Comparison of ENCODE assay signal across 10 cellular contexts in genomic region chr5:171927345-171927941, GRCh38.
DNase-seq lines count a peak whose midpoint lies in the region; ATAC-seq and TF ChIP-seq lines count a peak whose summit lies in the region.
"Had no signal": no experiment of that assay in that cellular context is flagged by ENCODE, and none has a peak within 500 bp of the region (broad histone marks: within the 10 kb centered on the region; RNA-seq: fewer than 3 reads in every experiment).

No MANE protein-coding gene starts in this region.

- H2AFZ ChIP-seq in MM.1S (ENCODE audit: low read length) (no peak overlapping the region), osteoblast (ENCODE audit: low read length) (no peak overlapping the region)

- H3K27ac ChIP-seq in MM.1S (ENCODE audit: low read length) (no peak overlapping the region), osteoblast (ENCODE audit: low read depth, low read length) (no peak overlapping the region)

- peak overlapping the region; percentile 33 for H3K27ac Mint-ChIP-seq in central memory CD8-positive, alpha-beta T cell (ENCODE audit: low read depth)
- peak overlapping the region in 1 of 2 donors; percentile 77 for H3K27ac Mint-ChIP-seq in natural killer cell
- H3K27ac Mint-ChIP-seq: T-cell had no signal

- no peak overlapping the region for H3K4me3 Mint-ChIP-seq in central memory CD8-positive, alpha-beta T cell
- no peak overlapping the region for H3K4me3 Mint-ChIP-seq in natural killer cell
- H3K4me3 Mint-ChIP-seq: T-cell had no signal

- H3K9me2 ChIP-seq in MM.1S (replicated peaks; ENCODE audit: insufficient read depth, low read length): no peaks in the 10 kb centered on the region

- no peaks in the 10 kb centered on the region for H4K20me1 ChIP-seq in MM.1S (ENCODE audit: insufficient read depth, low read length)
- H4K20me1 ChIP-seq in osteoblast (ENCODE audit: insufficient read depth, low read length): peaks cover 74% of the 10 kb centered on the region

- H3K4me3 ChIP-seq in GM06990 (replicated peaks; ENCODE audit: low read depth, low read length) (no peak overlapping the region), MM.1S (ENCODE audit: low read length) (no peak overlapping the region), osteoblast (ENCODE audit: insufficient read depth, low read length) (no peak overlapping the region)

- no peak overlapping the region for H3K9ac ChIP-seq in MM.1S (ENCODE audit: low read length)

- H3K27me3 ChIP-seq in GM06990 (replicated peaks; ENCODE audit: control insufficient read depth, insufficient read depth, low read length): no peaks in the 10 kb centered on the region
- no peaks in the 10 kb centered on the region for H3K27me3 ChIP-seq in MM.1S (replicated peaks; ENCODE audit: insufficient read depth, low read length)
- no peaks in the 10 kb centered on the region for H3K27me3 ChIP-seq in osteoblast (ENCODE audit: insufficient read depth, low read length)

- H3K4me2 ChIP-seq in MM.1S (ENCODE audit: low read depth, low read length) (no peak overlapping the region), osteoblast (ENCODE audit: insufficient read depth, low read length) (no peak overlapping the region)

- H3K36me3 Mint-ChIP-seq in central memory CD8-positive, alpha-beta T cell (ENCODE audit: insufficient read depth): peaks cover 5% of the 10 kb centered on the region
- no peaks in the 10 kb centered on the region for H3K36me3 Mint-ChIP-seq in natural killer cell

- H3K9me3 ChIP-seq in MM.1S (replicated peaks; ENCODE audit: insufficient read depth, low read length) (no peaks in the 10 kb centered on the region), osteoblast (ENCODE audit: low read depth, low read length) (no peaks in the 10 kb centered on the region)

- DNase-seq in GM06990 (ENCODE audit: extremely low read depth, insufficient read length) (no peak), MM.1S (no peak), osteoblast (ENCODE audit: insufficient read length, low spot score, missing footprints) (no peak), natural killer cell (no peak)
- DNase-seq in central memory CD8-positive, alpha-beta T cell (ENCODE audit: low spot score in 2 of 2): no peak
- no peak for DNase-seq in effector CD8-positive, alpha-beta T cell (lab: John Stamatoyannopoulos, UW)
- DNase-seq: central memory CD4-positive, alpha-beta T cell; NCI-H446 treated with DMSO at 0.1 percent for 48 hours; T-cell had no signal

- TF ChIP-seq CTCF in GM06990 (IDR thresholded peaks at IDR 0.05; ENCODE audit: insufficient read depth, low read length, poor library complexity, severe bottlenecking) (peak; percentile 39), MM.1S (IDR thresholded peaks at IDR 0.05; ENCODE audit: low read length) (peak; percentile 34), osteoblast (IDR thresholded peaks at IDR 0.05; ENCODE audit: extremely low read depth, low read depth, low read length) (peak; percentile 59), natural killer cell (IDR thresholded peaks at IDR 0.05) (no peak)

- H3K36me3 ChIP-seq in GM06990 (ENCODE audit: control insufficient read depth, insufficient read depth, low read length) (no peaks in the 10 kb centered on the region), MM.1S (replicated peaks; ENCODE audit: insufficient read depth, low read length) (no peaks in the 10 kb centered on the region), osteoblast (ENCODE audit: insufficient read depth, low read length) (no peaks in the 10 kb centered on the region)

- peaks cover 55% of the 10 kb centered on the region for H3K4me1 Mint-ChIP-seq in central memory CD8-positive, alpha-beta T cell
- peaks cover 60 to 69% of the 10 kb centered on the region in 2 donors for H3K4me1 Mint-ChIP-seq in natural killer cell

- no peaks in the 10 kb centered on the region for H3F3A ChIP-seq in MM.1S (ENCODE audit: insufficient read depth, low read length)

- intact Hi-C loops in natural killer cell (cut with micrococcal nuclease): loop anchor here (5.0 kb wide), 1 partner anchor 35 kb away; no protein-coding TSS in a partner anchor

- H3K27me3 Mint-ChIP-seq in central memory CD8-positive, alpha-beta T cell: no peaks in the 10 kb centered on the region
- H3K27me3 Mint-ChIP-seq in natural killer cell (ENCODE audit: low read depth in 2 of 2): no peaks in the 10 kb centered on the region
- H3K27me3 Mint-ChIP-seq: T-cell had no signal

- no peaks in the 10 kb centered on the region for H3K9me3 Mint-ChIP-seq in central memory CD8-positive, alpha-beta T cell
- H3K9me3 Mint-ChIP-seq in natural killer cell: peaks cover 0 to 3% of the 10 kb centered on the region in 2 donors
- H3K9me3 Mint-ChIP-seq: T-cell had no signal

- no peaks in the 10 kb centered on the region for H3K4me1 ChIP-seq in MM.1S (ENCODE audit: low read length)
- no peaks in the 10 kb centered on the region for H3K4me1 ChIP-seq in osteoblast (ENCODE audit: insufficient read depth, low read length)

- no peak for ATAC-seq in central memory CD8-positive, alpha-beta T cell (replicated peaks; ENCODE audit: extremely low read depth, poor library complexity, severe bottlenecking)
- ATAC-seq in GM19395 (IDR thresholded peaks at IDR 0.05; ENCODE audit: unreplicated experiment): no peak
- no peak for ATAC-seq in natural killer cell
- ATAC-seq: T-cell had no signal

- peaks cover 79% of the 10 kb centered on the region for H3K79me2 ChIP-seq in MM.1S (ENCODE audit: low read length)
- peaks cover 88% of the 10 kb centered on the region for H3K79me2 ChIP-seq in osteoblast (ENCODE audit: insufficient read depth, low read length)
